Comparison of ENCODE assay signal across 20 cellular contexts in genomic region chr2:160434254-160434948, GRCh38. TPM values are rescaled to one million over a fixed set of nuclear protein-coding genes. Genes with fewer than 3 reads are reported as not detected.
DNase-seq lines count a peak whose midpoint lies in the region; ATAC-seq, FAIRE-seq and TF ChIP-seq lines count a peak whose summit lies in the region.
"Had no signal": no experiment of that assay in that cellular context is flagged by ENCODE, and none has a peak within 500 bp of the region (broad histone marks: within the 10 kb centered on the region; RNA-seq: fewer than 3 reads in every experiment).

No MANE protein-coding gene starts in this region.

- no peak overlapping the region for H3K4me2 ChIP-seq in PC-9
- peak overlapping the region; percentile 43 for H3K4me2 ChIP-seq in endothelial cell of umbilical vein (ENCODE audit: insufficient read depth, low read length)

- no peak overlapping the region for H2AFZ ChIP-seq in PC-9
- H2AFZ ChIP-seq in endothelial cell of umbilical vein (ENCODE audit: low read depth, low read length) = no peak overlapping the region

- no peak for FAIRE-seq in endothelial cell of umbilical vein (lab: Jason Lieb, UNC)

- ATAC-seq in sciatic nerve = peak; percentile 8
- no peak for ATAC-seq in GM18867 (IDR thresholded peaks at IDR 0.05; ENCODE audit: unreplicated experiment)
- no peak for ATAC-seq in HG02623 (IDR thresholded peaks at IDR 0.05; ENCODE audit: unreplicated experiment)

- TF ChIP-seq CTCF in PC-9 (conservative IDR thresholded peaks at IDR 0.05) (no peak), endothelial cell of umbilical vein (IDR thresholded peaks at IDR 0.05; ENCODE audit: extremely low read depth in 1 of 2, insufficient read depth in 1 of 2, low read depth in 1 of 2, low read length in 2 of 2) (no peak)

- H3K79me2 ChIP-seq in PC-9 (ENCODE audit: low read depth) (peaks cover 25% of the 10 kb centered on the region; the same call in 1 of the 2 replicates), endothelial cell of umbilical vein (ENCODE audit: control insufficient read depth, insufficient read depth, low read length) (peaks cover 41% of the 10 kb centered on the region)

- CTCF ChIA-PET in PC-9 (lab: Charles Lee) (interaction anchor here (0.6 to 0.7 kb wide), 2 partner anchors 213 to 324 kb away, joined by 3 to 5 read pairs; no protein-coding TSS in a partner anchor), endothelial cell of umbilical vein (lab: Charles Lee) (interaction anchor here (0.7 to 3.2 kb wide), 15 partner anchors 9 to 536 kb away, joined by 3 to 16 read pairs (median 3); partner anchors contain the start of gene RBMS1)

- TF ChIP-seq POLR2A in endothelial cell of umbilical vein (IDR thresholded peaks at IDR 0.05; ENCODE audit: low read depth, low read length) = no peak

- no peaks in the 10 kb centered on the region for H3K9me1 ChIP-seq in endothelial cell of umbilical vein (replicated peaks; ENCODE audit: control insufficient read depth, extremely low read depth, insufficient read depth, low read length)

- peaks cover 10% of the 10 kb centered on the region; the same call in 1 of the 2 replicates for H3F3A ChIP-seq in PC-9 (ENCODE audit: insufficient read depth, low read depth)

- intact Hi-C loops in PC-9 (cut with micrococcal nuclease; ENCODE audit: unreplicated experiment) (no loop called here), endothelial cell of umbilical vein (cut with micrococcal nuclease) (loop anchor here (5.0 kb wide), 1 partner anchor 277 kb away; no protein-coding TSS in a partner anchor), sciatic nerve (cut with DNase I) (no loop called here)

- no peaks in the 10 kb centered on the region for H3K9me2 ChIP-seq in PC-9 (ENCODE audit: insufficient read depth)

- dilution Hi-C loops in endothelial cell of umbilical vein (cut with MboI; ENCODE audit: extremely low pct_ligation_motif_present, low sequenced_read_pairs) = no loop called here

- no peak overlapping the region for H3K4me3 ChIP-seq in PC-9
- no peak overlapping the region for H3K4me3 ChIP-seq in endothelial cell of umbilical vein (replicated peaks in 1 of 3; ENCODE audit: insufficient read depth in 1 of 3, low read depth in 1 of 3, low read length in 3 of 3)
- H3K4me3 ChIP-seq: esophagus muscularis mucosa, testis had no signal

- H3K9ac ChIP-seq in endothelial cell of umbilical vein (replicated peaks; ENCODE audit: extremely low read depth, insufficient read depth, low read length) = no peak overlapping the region

- H3K36me3 ChIP-seq in PC-9 (ENCODE audit: low read depth) = no peaks in the 10 kb centered on the region
- H3K36me3 ChIP-seq in endothelial cell of umbilical vein (ENCODE audit: control insufficient read depth in 2 of 2, extremely low read depth in 1 of 2, insufficient read depth in 2 of 2, low read length in 2 of 2) = no peaks in the 10 kb centered on the region

- H3K27me3 ChIP-seq in PC-9 (ENCODE audit: insufficient read depth, low read depth) = no peaks in the 10 kb centered on the region
- H3K27me3 ChIP-seq in endothelial cell of umbilical vein (ENCODE audit: control insufficient read depth in 2 of 2, insufficient read depth in 2 of 2, low read length in 2 of 2) = no peaks in the 10 kb centered on the region
- H3K27me3 ChIP-seq: esophagus muscularis mucosa, testis had no signal

- DNase-seq in DMS53 treated with DMSO at 0.1 percent for 48 hours (lab: John Stamatoyannopoulos, UW; ENCODE audit: unreplicated experiment) (peak; percentile 16), PC-9 (no peak), endothelial cell of umbilical vein (ENCODE audit: low read depth, low spot score) (no peak), sciatic nerve (ENCODE audit: low spot score) (no peak), NCI-H69 (lab: John Stamatoyannopoulos, UW) (no peak)
- DNase-seq: activated CD8-positive, alpha-beta T cell treated with anti-CD3 and anti-CD28 coated beads for 36 hours; activated naive CD4-positive, alpha-beta T cell treated with anti-CD3 and anti-CD28 coated beads for 36 hours; activated T-cell treated with anti-CD3 and anti-CD28 coated beads, Interleukin-2, amount 50 U/mL, for 1 hour; anterior cingulate cortex; EL; H9; MM.1S; NCI-H187; NCI-H446; testis had no signal

- peak overlapping the region; percentile 36; the same call in 1 of the 2 replicates for H3K27ac ChIP-seq in PC-9
- H3K27ac ChIP-seq in endothelial cell of umbilical vein (ENCODE audit: insufficient read depth, low read depth, low read length) = no peak overlapping the region
- H3K27ac ChIP-seq: esophagus muscularis mucosa, HL-60, testis had no signal

- H4K20me1 ChIP-seq in PC-9 (ENCODE audit: insufficient read depth) (no peaks in the 10 kb centered on the region; the same call in 1 of the 2 replicates), endothelial cell of umbilical vein (replicated peaks; ENCODE audit: control insufficient read depth, extremely low read depth, insufficient read depth, low read length) (no peaks in the 10 kb centered on the region)

- POLR2A ChIA-PET in PC-9 (lab: Charles Lee; ENCODE audit: unreplicated experiment) (interaction anchor here (0.7 kb wide), 1 partner anchor 42 kb away, joined by 3 read pairs; no protein-coding TSS in a partner anchor), endothelial cell of umbilical vein (lab: Charles Lee) (no interaction called here)

- H3K4me1 ChIP-seq in PC-9 (replicated peaks; ENCODE audit: insufficient read depth) = peaks cover 29% of the 10 kb centered on the region
- peaks cover 30% of the 10 kb centered on the region for H3K4me1 ChIP-seq in endothelial cell of umbilical vein (ENCODE audit: control insufficient read depth, extremely low read depth, insufficient read depth, low read length)
- H3K4me1 ChIP-seq: testis had no signal

- no TSS peak for BruUV-seq in PC-9 (replicated peaks; lab: Mats Ljungman, UMichigan)
- BruUV-seq in endothelial cell of umbilical vein (replicated peaks; lab: Mats Ljungman, UMichigan) = no TSS peak

- H3K9me3 ChIP-seq in PC-9 (ENCODE audit: insufficient read depth, low read depth) (no peaks in the 10 kb centered on the region), endothelial cell of umbilical vein (replicated peaks; ENCODE audit: control insufficient read depth, insufficient read depth, low read length) (no peaks in the 10 kb centered on the region)
- H3K9me3 ChIP-seq: Caco-2, testis had no signal

TF ChIP-seq in endothelial cell of umbilical vein, 7 proteins besides CTCF, POLR2A, EP300 and RAD21:
- TF ChIP-seq POLR2AphosphoS5 (IDR thresholded peaks at IDR 0.05; ENCODE audit: insufficient read depth, low read depth, low read length) (no peak), MAX (IDR thresholded peaks at IDR 0.05; ENCODE audit: insufficient read depth, insufficient read length) (no peak), EZH2 (IDR thresholded peaks at IDR 0.05; ENCODE audit: borderline replicate concordance, low read depth, low read length, severe bottlenecking) (no peak), MYC (IDR thresholded peaks at IDR 0.05; ENCODE audit: low read depth, low read length) (no peak), JUN (IDR thresholded peaks at IDR 0.05; ENCODE audit: borderline replicate concordance, insufficient read depth, insufficient read length, low read depth) (no peak), GATA2 (IDR thresholded peaks at IDR 0.05; ENCODE audit: insufficient read depth, insufficient read length, low read depth, low read length) (no peak), FOS (IDR thresholded peaks at IDR 0.05; ENCODE audit: borderline replicate concordance, insufficient read depth, low read length) (no peak)

RNA-seq across cellular contexts. Expression of gene RBMS1, which starts 59.2 kb away (rescaled TPM):
- total RNA-seq in PC-9 (2021) (50.7 and 65.1 TPM in 2 replicates), endothelial cell of umbilical vein (93.3 and 94.8 TPM in 2 replicates), sciatic nerve (119 TPM)
- polyA plus RNA-seq in endothelial cell of umbilical vein = 52.0 and 60.0 TPM in 2 replicates
- polyA plus RNA-seq in endothelial cell of umbilical vein (2011; cell fraction: cytosol; rRNA removed) = 57.6 and 61.3 TPM in 2 replicates
- polyA plus RNA-seq in endothelial cell of umbilical vein (2011; cell fraction: nucleus; rRNA removed) = 117 and 150 TPM in 2 replicates
- 64.5 and 83.0 TPM in 2 replicates for polyA plus RNA-seq in endothelial cell of umbilical vein (2012)
- 89.1 and 96.8 TPM in 2 replicates for polyA minus RNA-seq in endothelial cell of umbilical vein
- polyA minus RNA-seq in endothelial cell of umbilical vein (2011; cell fraction: cytosol; rRNA and poly(A)+ RNA removed) = 18.2 TPM
- polyA minus RNA-seq in endothelial cell of umbilical vein (2011; cell fraction: nucleus; rRNA and poly(A)+ RNA removed) = 190 and 241 TPM in 2 replicates
